34 cellular contexts compared by ENCODE assay signal in the genomic region with DNA sequence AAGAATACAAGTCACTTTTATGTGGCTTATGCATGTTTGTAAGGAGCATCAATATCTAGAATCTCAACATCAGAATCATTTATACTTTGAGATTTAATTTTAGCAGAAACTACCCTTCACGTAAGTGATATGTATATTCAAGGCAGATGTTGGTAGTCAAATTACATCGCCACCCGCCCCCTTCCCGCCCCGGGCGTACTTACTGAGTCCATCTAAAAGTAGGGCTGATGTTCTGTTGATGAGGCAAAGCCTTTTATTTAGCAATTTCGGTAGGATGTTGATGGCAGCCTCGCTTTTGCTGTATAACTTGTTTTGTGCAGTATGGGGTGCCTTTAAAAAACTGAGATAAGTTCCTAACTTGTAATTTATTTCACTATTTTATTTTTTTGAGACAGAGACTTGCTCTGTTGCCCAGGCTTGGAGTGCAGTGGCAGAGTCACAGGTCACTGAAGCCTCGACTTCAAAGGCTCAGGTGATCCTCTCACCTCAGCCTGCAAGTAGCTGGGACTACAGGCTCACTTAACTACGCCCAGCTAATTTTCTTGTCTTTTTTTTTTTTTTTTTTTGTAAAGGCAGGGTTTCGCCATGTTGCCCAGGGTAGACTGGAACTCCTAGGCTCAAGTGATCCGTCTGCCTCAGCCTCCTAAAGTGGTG.
"Had no signal": no experiment of that assay in that cellular context is flagged by ENCODE, and none has a peak within 500 bp of the region (broad histone marks: within the 10 kb centered on the region; RNA-seq: fewer than 3 reads in every experiment).

No MANE protein-coding gene starts in this region.

- H3K4me3 Mint-ChIP-seq: activated CD4-positive, alpha-beta memory T cell treated with anti-CD3 and anti-CD28 coated beads for 36 hours; activated CD4-positive, alpha-beta T cell treated with anti-CD3 and anti-CD28 coated beads, Interleukin-2, amount 10 ng/mL, durations not matched to agents 24 days and 14 days; activated naive CD4-positive, alpha-beta T cell treated with anti-CD3 and anti-CD28 coated beads for 36 hours; activated naive CD8-positive, alpha-beta T cell treated with anti-CD3 and anti-CD28 coated beads for 36 hours; activated T-helper 1 cell treated with anti-CD3 and anti-CD28 coated beads, Interleukin-12 subunit alpha, Interleukin-12 subunit beta, Interleukin-2, Interleukin-4 antibody, amounts not matched to agents 30 ng/mL and 10 ng/mL and 1 ng/mL, durations not matched to agents 14 hours and 24 hours and 36 hours; nephron; stimulated activated memory B cell treated with anti-CD40 and anti-IgM and Interleukin-4, amounts not matched to agents 10 μg/mL and 1 μg/mL and 100 μg/mL, for 72 hours had no signal

- DNase-seq: activated CD4-positive, alpha-beta memory T cell treated with anti-CD3 and anti-CD28 coated beads for 36 hours; activated CD4-positive, alpha-beta T cell treated with anti-CD3 and anti-CD28 coated beads, Interleukin-2, amount 10 ng/mL, durations not matched to agents 24 days and 14 days; activated CD4-positive, CD25-positive, alpha-beta regulatory T cell treated with anti-CD3 and anti-CD28 coated beads, Interleukin-2, amount 50 U/mL, for 72 hours; activated CD8-positive, alpha-beta memory T cell treated with anti-CD3 and anti-CD28 coated beads, Interleukin-2, amount 50 U/mL, for 4 hours; activated effector memory CD4-positive, alpha-beta T cell treated with anti-CD3 and anti-CD28 coated beads, Interleukin-2, amount 50 U/mL, for 16 hours; activated naive CD4-positive, alpha-beta T cell treated with anti-CD3 and anti-CD28 coated beads for 36 hours; activated naive CD8-positive, alpha-beta T cell treated with anti-CD3 and anti-CD28 coated beads for 36 hours; activated T-cell treated with anti-CD3 and anti-CD28 coated beads, Interleukin-2, amount 50 U/mL, for 1 hour; adrenal gland; aorta; body of pancreas; cerebellar nuclear complex; colonic mucosa; effector CD8-positive, alpha-beta T cell; erythroblast; head of caudate nucleus; hippocampal formation; kidney glomerular epithelial cell; left lung; lower lobe of right lung; mesenchymal stem cell; mucosa of descending colon; right lobe of liver; stimulated activated CD4-positive, alpha-beta T cell treated with anti-CD3 and anti-CD28 coated beads, Interleukin-1b, Interleukin-23, amount 100 ng/mL, for 48 hours; stimulated activated CD4-positive, alpha-beta T cell treated with anti-CD3 and anti-CD28 coated beads, Interleukin-4, amount 100 ng/mL, for 4 hours; stimulated activated CD8-positive, alpha-beta memory T cell treated with anti-CD3 and anti-CD28 coated beads, Interleukin-4, amount 100 ng/mL, for 48 hours; stomach; tibial artery; WERI-Rb-1 had no signal

- H3K4me3 ChIP-seq: adrenal gland, body of pancreas, cardiac muscle cell, colonic mucosa, left lung, lower lobe of right lung, mucosa of descending colon, right lobe of liver, skin epidermis, stomach, tibial artery had no signal

- H3K27me3 Mint-ChIP-seq: activated CD4-positive, alpha-beta memory T cell treated with anti-CD3 and anti-CD28 coated beads for 36 hours; activated CD4-positive, alpha-beta T cell treated with anti-CD3 and anti-CD28 coated beads, Interleukin-2, amount 10 ng/mL, durations not matched to agents 24 days and 14 days; activated naive CD8-positive, alpha-beta T cell treated with anti-CD3 and anti-CD28 coated beads for 36 hours; stimulated activated memory B cell treated with anti-CD40 and anti-IgM and Interleukin-4, amounts not matched to agents 10 μg/mL and 1 μg/mL and 100 μg/mL, for 72 hours had no signal

- H3K9me3 ChIP-seq: adrenal gland, body of pancreas, colonic mucosa, left lung, lower lobe of right lung, mucosa of descending colon, right lobe of liver, stomach, tibial artery had no signal

- H3K27ac Mint-ChIP-seq: activated CD4-positive, alpha-beta memory T cell treated with anti-CD3 and anti-CD28 coated beads for 36 hours; activated CD4-positive, alpha-beta T cell treated with anti-CD3 and anti-CD28 coated beads, Interleukin-2, amount 10 ng/mL, durations not matched to agents 24 days and 14 days; activated naive CD4-positive, alpha-beta T cell treated with anti-CD3 and anti-CD28 coated beads for 36 hours; activated naive CD8-positive, alpha-beta T cell treated with anti-CD3 and anti-CD28 coated beads for 36 hours; activated T-helper 1 cell treated with anti-CD3 and anti-CD28 coated beads, Interleukin-12 subunit alpha, Interleukin-12 subunit beta, Interleukin-2, Interleukin-4 antibody, amounts not matched to agents 30 ng/mL and 10 ng/mL and 1 ng/mL, durations not matched to agents 14 hours and 24 hours and 36 hours; nephron; stimulated activated memory B cell treated with anti-CD40 and anti-IgM and Interleukin-4, amounts not matched to agents 10 μg/mL and 1 μg/mL and 100 μg/mL, for 72 hours had no signal

- H3K4me1 ChIP-seq: colonic mucosa had no signal

- H3K27ac ChIP-seq: adrenal gland, body of pancreas, colonic mucosa, left lung, lower lobe of right lung, right lobe of liver, skin epidermis, stomach, tibial artery, WERI-Rb-1 had no signal

- ATAC-seq: body of pancreas; left lung; lower lobe of right lung; mucosa of descending colon; right lobe of liver; stimulated activated memory B cell treated with anti-CD40 and anti-IgM and Interleukin-4, amounts not matched to agents 10 μg/mL and 1 μg/mL and 100 μg/mL, for 72 hours had no signal

- H3K27me3 ChIP-seq: adrenal gland, body of pancreas, cardiac muscle cell, colonic mucosa, left lung, right lobe of liver, stomach, tibial artery had no signal

- H3K9me3 Mint-ChIP-seq: activated CD4-positive, alpha-beta memory T cell treated with anti-CD3 and anti-CD28 coated beads for 36 hours; activated CD4-positive, alpha-beta T cell treated with anti-CD3 and anti-CD28 coated beads, Interleukin-2, amount 10 ng/mL, durations not matched to agents 24 days and 14 days; activated naive CD4-positive, alpha-beta T cell treated with anti-CD3 and anti-CD28 coated beads for 36 hours; activated naive CD8-positive, alpha-beta T cell treated with anti-CD3 and anti-CD28 coated beads for 36 hours; activated T-helper 1 cell treated with anti-CD3 and anti-CD28 coated beads, Interleukin-12 subunit alpha, Interleukin-12 subunit beta, Interleukin-2, Interleukin-4 antibody, amounts not matched to agents 30 ng/mL and 10 ng/mL and 1 ng/mL, durations not matched to agents 14 hours and 24 hours and 36 hours; nephron; stimulated activated memory B cell treated with anti-CD40 and anti-IgM and Interleukin-4, amounts not matched to agents 10 μg/mL and 1 μg/mL and 100 μg/mL, for 72 hours had no signal

- H3K36me3 ChIP-seq: cardiac muscle cell, colonic mucosa had no signal
